Comparison of ENCODE assay signal across 27 cellular contexts in genomic region chr6:134846031-134846430, GRCh38.
"Had no signal": no experiment of that assay in that cellular context is flagged by ENCODE, and none has a peak within 500 bp of the region (broad histone marks: within the 10 kb centered on the region; RNA-seq: fewer than 3 reads in every experiment).

No MANE protein-coding gene starts in this region.

- DNase-seq: activated B cell treated with CpG ODN at 0.5 μM for 24 hours; activated CD4-positive, alpha-beta T cell treated with anti-CD3 and anti-CD28 coated beads for 48 hours; activated CD4-positive, alpha-beta T cell treated with anti-CD3 and anti-CD28 coated beads, Interleukin-2, amount 50 U/mL, for 1 hour; activated CD4-positive, alpha-beta T cell treated with anti-CD3 and anti-CD28 coated beads, Interleukin-2, amount 50 U/mL, for 48 hours; activated CD8-positive, alpha-beta memory T cell treated with anti-CD3 and anti-CD28 coated beads for 24 hours; activated CD8-positive, alpha-beta T cell treated with anti-CD3 and anti-CD28 coated beads for 36 hours; activated effector memory CD4-positive, alpha-beta T cell treated with Interleukin-2 at 50 U/mL for 16 hours; activated gamma-delta T cell treated with Interleukin-2 at 50 U/mL for 16 hours; activated naive CD4-positive, alpha-beta T cell treated with anti-CD3 and anti-CD28 coated beads, Interleukin-2, amount 50 U/mL, for 16 hours; activated naive CD4-positive, alpha-beta T cell treated with Interleukin-2 at 50 U/mL for 16 hours; activated T-cell treated with anti-CD3 and anti-CD28 coated beads, Interleukin-2, amount 50 U/mL, for 4 hours; amniotic stem cell; anterior cingulate cortex; brain microvascular endothelial cell; caudate nucleus; cortex of kidney; dermis blood vessel endothelial cell; effector CD4-positive, alpha-beta T cell; esophagus squamous epithelium; foreskin melanocyte; heart right ventricle; T-helper 2 cell had no signal

- H3K4me3 ChIP-seq: esophagus squamous epithelium, gastroesophageal sphincter, heart right ventricle had no signal

- H3K9me3 ChIP-seq: esophagus squamous epithelium, gastroesophageal sphincter, heart right ventricle had no signal

- H3K36me3 ChIP-seq: brain microvascular endothelial cell, esophagus squamous epithelium, gastroesophageal sphincter, heart right ventricle had no signal

- ATAC-seq: activated CD4-positive, CD25-positive, alpha-beta regulatory T cell treated with anti-CD3 and anti-CD28 coated beads, Interleukin-2, amount 50 U/mL, for 24 hours; activated CD8-positive, alpha-beta T cell treated with anti-CD3 and anti-CD28 coated beads for 36 hours; activated T-cell treated with anti-CD3 and anti-CD28 coated beads, Interleukin-2, amount 50 U/mL, for 4 hours; activated T-helper 17 cell treated with anti-CD3 and anti-CD28 coated beads, Interleukin-2, amount 50 U/mL, for 72 hours; gastroesophageal sphincter; heart right ventricle had no signal

- H3K4me1 ChIP-seq: esophagus squamous epithelium, gastroesophageal sphincter, heart right ventricle had no signal

- H3K27ac ChIP-seq: brain microvascular endothelial cell, epithelial cell of prostate, esophagus squamous epithelium, gastroesophageal sphincter, heart right ventricle, VCaP had no signal

- H3K27me3 ChIP-seq: brain microvascular endothelial cell, esophagus squamous epithelium, gastroesophageal sphincter, heart right ventricle had no signal
